Comparison of ENCODE assay signal across 10 cellular contexts in genomic region chr6:2110504-2110903, GRCh38.
DNase-seq lines count a peak whose midpoint lies in the region; ATAC-seq, FAIRE-seq and TF ChIP-seq lines count a peak whose summit lies in the region.
"Had no signal": no experiment of that assay in that cellular context is flagged by ENCODE, and none has a peak within 500 bp of the region (broad histone marks: within the 10 kb centered on the region; RNA-seq: fewer than 3 reads in every experiment).

No MANE protein-coding gene starts in this region.

- peaks cover 46% of the 10 kb centered on the region for H3K4me1 Mint-ChIP-seq in chondrocyte (ENCODE audit: low read depth)

- no peaks in the 10 kb centered on the region for H3K9me3 Mint-ChIP-seq in chondrocyte (ENCODE audit: low read depth)
- H3K9me3 Mint-ChIP-seq: H9 had no signal

- DNase-seq in stimulated activated CD4-positive, alpha-beta T cell treated with anti-CD3 and anti-CD28 coated beads, Interleukin-15, amount 100 ng/mL, for 24 hours = peak; percentile 35
- no peak for DNase-seq in stimulated activated CD4-positive, alpha-beta T cell treated with anti-CD3 and anti-CD28 coated beads, Interleukin-2, amount 100 ng/mL, for 48 hours
- DNase-seq in chondrocyte (ENCODE audit: low spot score) (no peak), aorta (peak; percentile 53 to 78), RCC 7860 (ENCODE audit: low spot score) (no peak), OCI-M1 (lab: John Stamatoyannopoulos, UW) (no peak)
- DNase-seq in NK-92 treated with Interleukin-12 subunit alpha and Interleukin-12 subunit beta, amount 100 ng/mL, for 24 hours (lab: John Stamatoyannopoulos, UW) = no peak
- DNase-seq: esophagus squamous epithelium, H9 had no signal

- H3K9me3 ChIP-seq in aorta (ENCODE audit: control insufficient read depth, low read length) = no peaks in the 10 kb centered on the region
- H3K9me3 ChIP-seq: esophagus squamous epithelium had no signal

- no peaks in the 10 kb centered on the region for H3K27me3 ChIP-seq in aorta (ENCODE audit: control insufficient read depth in 1 of 2, insufficient read depth in 2 of 2, low read length in 1 of 2)
- H3K27me3 ChIP-seq: esophagus squamous epithelium had no signal

- H3K4me3 Mint-ChIP-seq in chondrocyte (ENCODE audit: unreplicated experiment) = peak overlapping the region; percentile 54
- H3K4me3 Mint-ChIP-seq: H9 had no signal

- ATAC-seq in HG03342 (IDR thresholded peaks at IDR 0.05; ENCODE audit: unreplicated experiment) (peak; percentile 56), aorta (ENCODE audit: low FRiP score) (peak; percentile 58)

- peak overlapping the region; percentile 93 for H3K27ac Mint-ChIP-seq in chondrocyte (ENCODE audit: unreplicated experiment)

- H3K4me1 ChIP-seq in aorta (ENCODE audit: control insufficient read depth in 1 of 2, insufficient read depth in 2 of 2, low read length in 2 of 2) = peaks cover 3 to 5% of the 10 kb centered on the region in 2 donors

- H3K36me3 Mint-ChIP-seq in chondrocyte (ENCODE audit: low read depth) = peaks cover 2% of the 10 kb centered on the region

- no peak for FAIRE-seq in RCC 7860 (lab: Jason Lieb, UNC)

- no peak for TF ChIP-seq CTCF in chondrocyte (IDR thresholded peaks at IDR 0.05)

- peak overlapping the region; percentile 77 to 94 for H3K27ac ChIP-seq in aorta (ENCODE audit: low read depth in 1 of 2, low read length in 2 of 2)

- 11% methylated on average over 4 of the region's 4 CpGs for WGBS in aorta, 2 donors

- peak overlapping the region in 1 of 2 donors; percentile 89 for H3K4me3 ChIP-seq in aorta (ENCODE audit: low read length in 2 of 2)

- intact Hi-C loops in aorta (cut with DNase I) = loop anchor here (5.0 to 10.0 kb wide), 8 partner anchors 47 to 524 kb away; partner anchors contain the start of gene GMDS (in 1 of the 2)

- H3K36me3 ChIP-seq in aorta (ENCODE audit: control insufficient read depth in 1 of 2, insufficient read depth in 2 of 2, low read length in 1 of 2) = no peaks in the 10 kb centered on the region
- H3K36me3 ChIP-seq: esophagus squamous epithelium had no signal

- H3K27me3 Mint-ChIP-seq in chondrocyte (ENCODE audit: low read depth) = no peaks in the 10 kb centered on the region

Comparison
In these comparisons a context has a peak if more than half of its experiments do, and no peak if none do; other contexts are left out.
1. DNase-seq: peak in stimulated activated CD4-positive, alpha-beta T cell treated with anti-CD3 and anti-CD28 coated beads, Interleukin-15, amount 100 ng/mL, for 24 hours (single experiment) and aorta (2 of 2); none in stimulated activated CD4-positive, alpha-beta T cell treated with anti-CD3 and anti-CD28 coated beads, Interleukin-2, amount 100 ng/mL, for 48 hours (0 of 2), chondrocyte (single experiment), RCC 7860 (single experiment), OCI-M1 (single experiment) and NK-92 treated with Interleukin-12 subunit alpha and Interleukin-12 subunit beta, amount 100 ng/mL, for 24 hours (single experiment).